ENCODE assay signal across 13 cellular contexts in genomic region chr5:124444147-124444775, GRCh38.
DNase-seq lines count a peak whose midpoint lies in the region; ATAC-seq and TF ChIP-seq lines count a peak whose summit lies in the region.
"Had no signal": no experiment of that assay in that cellular context is flagged by ENCODE, and none has a peak within 500 bp of the region (broad histone marks: within the 10 kb centered on the region; RNA-seq: fewer than 3 reads in every experiment).

No MANE protein-coding gene starts in this region.

- intact Hi-C loops in heart left ventricle (cut with DNase I) = no loop called here

- peaks cover 0 to 20% (median 7%) of the 10 kb centered on the region in 12 donors for H3K4me1 ChIP-seq in heart left ventricle

- H3K27me3 ChIP-seq in heart left ventricle = no peaks in the 10 kb centered on the region
- H3K27me3 ChIP-seq: ovary had no signal

- no peaks in the 10 kb centered on the region for H3K9me3 ChIP-seq in heart left ventricle
- H3K9me3 ChIP-seq: ovary had no signal

- H3K27ac ChIP-seq in heart left ventricle (peak overlapping the region in 10 of 12 donors; percentile 16 to 85 (median 58)), substantia nigra (ENCODE audit: low read depth, low read length, poor library complexity, severe bottlenecking) (no peak overlapping the region)
- H3K27ac ChIP-seq: ovary had no signal

- TF ChIP-seq POLR2A in heart left ventricle (IDR thresholded peaks at IDR 0.05) = no peak

- DNase-seq in heart left ventricle (peak in 3 of 5 donors; percentile 28 to 34 (median 28)), RKO (ENCODE audit: low spot score) (no peak), HuH-7 (ENCODE audit: low spot score) (no peak), substantia nigra (lab: John Stamatoyannopoulos, UW) (no peak)
- no peak for DNase-seq in activated CD8-positive, alpha-beta memory T cell treated with anti-CD3 and anti-CD28 coated beads, Interleukin-2, amount 50 U/mL, for 4 hours
- DNase-seq: activated naive CD4-positive, alpha-beta T cell; DMS79; effector memory CD4-positive, alpha-beta T cell; ovary; T-helper 9 cell had no signal

- no peaks in the 10 kb centered on the region for H3K36me3 ChIP-seq in heart left ventricle
- H3K36me3 ChIP-seq: ovary had no signal

- TF ChIP-seq CTCF in heart left ventricle (IDR thresholded peaks at IDR 0.05) = no peak

- ATAC-seq in GM18511 (IDR thresholded peaks at IDR 0.05; ENCODE audit: unreplicated experiment) = peak; percentile 100
- peak; percentile 100 for ATAC-seq in GM21381 (IDR thresholded peaks at IDR 0.05; ENCODE audit: unreplicated experiment)
- ATAC-seq in HG03095 (IDR thresholded peaks at IDR 0.05; ENCODE audit: unreplicated experiment) = peak; percentile 100
- ATAC-seq in heart left ventricle = peak; percentile 98 to 99 (median 98)

- H3K4me3 ChIP-seq in heart left ventricle = no peak overlapping the region
- H3K4me3 ChIP-seq: ovary had no signal

- 67 to 70% (median 69%) methylated on average over 4 of the region's 4 CpGs for WGBS in heart left ventricle, 4 donors

Comparison
In these comparisons a context has a peak if more than half of its experiments do, and no peak if none do; other contexts are left out.
1. DNase-seq: peak in heart left ventricle (3 of 5); none in RKO (single experiment), HuH-7 (single experiment), substantia nigra (0 of 49) and activated CD8-positive, alpha-beta memory T cell treated with anti-CD3 and anti-CD28 coated beads, Interleukin-2, amount 50 U/mL, for 4 hours (single experiment).
2. Peak in every context shown above with its lines, with median percentiles within 50 percentile points of each other: ATAC-seq.